In the genomic region with DNA sequence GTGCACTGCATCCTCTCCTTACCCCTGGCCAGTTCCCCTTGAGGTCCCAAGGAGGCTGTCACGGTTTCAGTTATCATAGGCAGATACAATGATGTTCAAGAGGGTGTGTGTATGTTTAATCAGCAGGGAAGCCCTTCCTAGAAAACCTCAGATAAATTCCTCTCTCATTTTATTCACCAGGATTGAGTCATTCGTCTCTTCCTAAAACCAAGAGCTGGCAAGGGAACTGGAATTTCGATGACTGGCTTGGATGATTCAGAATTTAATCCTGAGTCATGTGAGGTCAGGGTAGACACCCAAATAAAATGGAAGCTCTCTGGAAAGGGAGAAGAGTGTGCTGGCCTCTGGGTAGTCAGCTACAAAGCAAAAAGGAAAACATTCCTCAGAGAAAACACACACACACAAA, we compare ENCODE assay signal across 9 cellular contexts.
DNase-seq lines count a peak whose midpoint lies in the region; ATAC-seq and TF ChIP-seq lines count a peak whose summit lies in the region.
"Had no signal": no experiment of that assay in that cellular context is flagged by ENCODE, and none has a peak within 500 bp of the region (broad histone marks: within the 10 kb centered on the region; RNA-seq: fewer than 3 reads in every experiment).

No MANE protein-coding gene starts in this region.

- peak; percentile 15 for TF ChIP-seq CTCF in foreskin keratinocyte (conservative IDR thresholded peaks at IDR 0.05)

- H3K27ac ChIP-seq in SJCRH30 (peak overlapping the region; percentile 6; the same call in 1 of the 2 replicates), foreskin keratinocyte (peak overlapping the region; percentile 80)

- no peak overlapping the region for H3K4me3 ChIP-seq in SJCRH30

- no peaks in the 10 kb centered on the region for H3K27me3 ChIP-seq in SJCRH30
- H3K27me3 ChIP-seq in foreskin keratinocyte: no peaks in the 10 kb centered on the region

- H3K4me1 ChIP-seq in SJCRH30 (peaks cover 2% of the 10 kb centered on the region; the same call in 1 of the 2 replicates), foreskin keratinocyte (peaks cover 21% of the 10 kb centered on the region)

- ATAC-seq in foreskin keratinocyte: peak; percentile 97

- DNase-seq in HS-27A (ENCODE audit: low read depth) (peak; percentile 91), SJCRH30 (peak; percentile 28 to 53), foreskin keratinocyte (peak; percentile 97 to 98), smooth muscle cell of the brain vasculature (ENCODE audit: low read depth, low spot score) (peak; percentile 88), HuH-7.5 (ENCODE audit: low spot score) (no peak), G401 (ENCODE audit: low spot score) (no peak)
- DNase-seq in effector CD8-positive, alpha-beta T cell (lab: John Stamatoyannopoulos, UW): no peak
- DNase-seq: activated B cell treated with CpG ODN at 0.5 μM for 24 hours, retina had no signal

- H3K9me3 ChIP-seq in SJCRH30 (replicated peaks): no peaks in the 10 kb centered on the region

- no peaks in the 10 kb centered on the region for H3K36me3 ChIP-seq in SJCRH30

- in situ Hi-C loops in G401 (cut with HindIII; ENCODE audit: low sequenced_read_pairs): no loop called here

Comparison
In these comparisons a context has a peak if more than half of its experiments do, and no peak if none do; other contexts are left out.
1. DNase-seq: peak in HS-27A (single experiment), SJCRH30 (2 of 2), foreskin keratinocyte (2 of 2) and smooth muscle cell of the brain vasculature (single experiment); none in effector CD8-positive, alpha-beta T cell (single experiment), HuH-7.5 (single experiment) and G401 (single experiment).